ENCODE assay signal across 21 cellular contexts in genomic region chr5:34891981-34892380, GRCh38.
DNase-seq lines count a peak whose midpoint lies in the region; ATAC-seq and TF ChIP-seq lines count a peak whose summit lies in the region.
"Had no signal": no experiment of that assay in that cellular context is flagged by ENCODE, and none has a peak within 500 bp of the region (broad histone marks: within the 10 kb centered on the region; RNA-seq: fewer than 3 reads in every experiment).

No MANE protein-coding gene starts in this region.

- H3K4me3 ChIP-seq in HFF-Myc (replicated peaks; ENCODE audit: low read depth, low read length) (no peak overlapping the region), choroid plexus epithelial cell (ENCODE audit: low read depth, low read length) (no peak overlapping the region)
- H3K4me3 ChIP-seq: HAP-1, SJCRH30, transverse colon had no signal

- TF ChIP-seq CTCF in AG09319 (IDR thresholded peaks at IDR 0.05; ENCODE audit: low read depth, low read length): no peak
- no peak for TF ChIP-seq CTCF in HFF-Myc (IDR thresholded peaks at IDR 0.05; ENCODE audit: low read depth, low read length, missing control alignments)
- TF ChIP-seq CTCF in choroid plexus epithelial cell (conservative IDR thresholded peaks at IDR 0.05; ENCODE audit: low read depth, low read length): no peak

- DNase-seq in AG09319 (ENCODE audit: extremely low read depth, low read depth) (peak; percentile 90), HFF-Myc (ENCODE audit: extremely low read depth, low read depth) (peak; percentile 98), choroid plexus epithelial cell (ENCODE audit: low read depth) (peak; percentile 79), non-pigmented ciliary epithelial cell (ENCODE audit: low read depth) (peak; percentile 48), germinal center (ENCODE audit: low spot score) (no peak)
- DNase-seq in effector CD4-positive, alpha-beta T cell: no peak
- no peak for DNase-seq in activated naive CD4-positive, alpha-beta T cell treated with anti-CD3 and anti-CD28 coated beads, Interleukin-2, amount 50 U/mL, for 16 hours
- DNase-seq: activated T-cell treated with anti-CD3 and anti-CD28 coated beads, Interleukin-2, amount 50 U/mL, for 72 hours; central memory CD4-positive, alpha-beta T cell; COR-L47; endodermal cell; KG1; NCI-H1092; NCI-H69; retina; SJCRH30; stimulated activated naive CD4-positive, alpha-beta T cell treated with Interleukin-2 at 50 U/mL for 16 hours; transverse colon had no signal

- ATAC-seq in HG03139 (IDR thresholded peaks at IDR 0.05; ENCODE audit: unreplicated experiment): no peak
- ATAC-seq: activated T-cell treated with anti-CD3 and anti-CD28 coated beads, Interleukin-2, amount 50 U/mL, for 72 hours; left lobe of liver had no signal

Comparison
In these comparisons a context has a peak if more than half of its experiments do, and no peak if none do; other contexts are left out.
1. DNase-seq: peak in AG09319 (single experiment), HFF-Myc (single experiment), choroid plexus epithelial cell (single experiment) and non-pigmented ciliary epithelial cell (single experiment); none in effector CD4-positive, alpha-beta T cell (single experiment), activated naive CD4-positive, alpha-beta T cell treated with anti-CD3 and anti-CD28 coated beads, Interleukin-2, amount 50 U/mL, for 16 hours (single experiment) and germinal center (single experiment).